In genomic region chr9:36486454-36486932, GRCh38 we compare ENCODE assay signal across 2 cellular contexts.
TF ChIP-seq lines count a peak whose summit lies in the region.

No MANE protein-coding gene starts in this region.

TF ChIP-seq in GM23338, 12 proteins besides CTCF, POLR2A, EP300 and RAD21 (continued from another document):
- TF ChIP-seq ZNF462 (CRISPR knock-in tag; IDR thresholded peaks at IDR 0.05) = no peak
- TF ChIP-seq CREB1 (CRISPR knock-in tag; IDR thresholded peaks at IDR 0.05; ENCODE audit: low read depth) = no peak
- no peak for TF ChIP-seq ETS1 (IDR thresholded peaks at IDR 0.05)
- TF ChIP-seq STAT1 (IDR thresholded peaks at IDR 0.05; ENCODE audit: unreplicated experiment) = no peak
- no peak for TF ChIP-seq JUNB (IDR thresholded peaks at IDR 0.05; ENCODE audit: unreplicated experiment)
- no peak for TF ChIP-seq EZH2 (IDR thresholded peaks at IDR 0.05; ENCODE audit: low read depth, unreplicated experiment)
- TF ChIP-seq NANOG (IDR thresholded peaks at IDR 0.05; ENCODE audit: borderline replicate concordance) = no peak
- no peak for TF ChIP-seq ZNF331 (CRISPR knock-in tag; IDR thresholded peaks at IDR 0.05; ENCODE audit: low read depth)
- no peak for TF ChIP-seq REST (IDR thresholded peaks at IDR 0.05; ENCODE audit: unreplicated experiment)
- TF ChIP-seq POLR2AphosphoS5 (IDR thresholded peaks at IDR 0.05; ENCODE audit: low read depth) = no peak

TF ChIP-seq in SK-N-SH, 30 proteins besides CTCF, POLR2A, EP300 and RAD21 (continued from another document):
- TF ChIP-seq USF2 (IDR thresholded peaks at IDR 0.05; ENCODE audit: borderline replicate concordance, low read depth, low read length) = no peak
- TF ChIP-seq SIN3A (IDR thresholded peaks at IDR 0.05; ENCODE audit: borderline replicate concordance, low read depth, low read length) = no peak
